8 cellular contexts compared by ENCODE assay signal in the genomic region with DNA sequence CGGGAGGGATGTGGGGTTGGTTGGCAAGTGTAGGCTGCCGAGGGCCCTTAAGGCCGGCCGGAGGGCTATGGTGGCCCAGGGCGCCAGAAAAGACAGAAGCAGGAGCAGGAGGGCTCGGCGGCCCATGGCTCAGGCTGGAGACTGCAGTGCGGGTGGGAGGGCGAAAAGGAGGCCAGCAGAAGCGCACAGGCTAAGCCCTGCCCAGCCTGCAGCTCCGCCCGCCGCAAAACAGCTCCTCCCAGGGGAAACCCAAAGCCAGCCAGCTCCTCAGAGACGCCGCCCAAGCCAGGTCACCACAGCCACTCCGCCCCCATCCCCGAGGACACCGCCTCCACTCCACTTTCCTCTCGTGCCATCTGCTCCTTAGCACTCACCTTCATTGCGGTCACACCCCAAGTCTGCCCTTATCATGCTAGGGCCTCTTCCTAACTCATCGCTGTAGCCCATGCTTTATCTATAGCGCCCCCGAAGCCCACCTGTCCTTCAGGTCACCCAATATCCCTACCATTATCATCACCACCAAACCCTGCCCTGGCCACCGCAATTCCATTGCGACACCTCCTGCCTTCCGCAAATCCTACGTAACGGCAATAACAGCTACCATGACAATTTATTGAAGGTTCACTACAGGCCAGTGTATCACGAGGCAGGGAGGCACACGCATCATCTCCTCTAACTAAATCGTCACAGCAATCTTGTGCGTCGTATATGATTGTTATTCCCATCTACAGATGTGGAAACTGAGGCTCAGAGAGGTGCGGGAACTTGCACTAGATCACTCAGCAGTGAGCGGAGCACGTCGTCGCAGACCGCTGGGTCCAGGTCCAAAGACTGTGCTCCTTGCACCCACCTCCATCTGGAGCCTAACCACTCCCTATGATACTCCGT. TPM values are rescaled to one million over a fixed set of nuclear protein-coding genes. Genes with fewer than 3 reads are reported as not detected.
A peak's percentile ranks its signal among the peaks of the same experiment; 100 is the strongest.
DNase-seq lines count a peak whose midpoint lies in the region; ATAC-seq and TF ChIP-seq lines count a peak whose summit lies in the region.

A gene (minus strand): TSS at position 154 of the 888 bp plus-strand sequence. CDS start 28 bp downstream, at position 126.

- peak within 1 kb of the TSS; percentile 95 for H3K27ac Mint-ChIP-seq in activated CD4-positive, alpha-beta memory T cell treated with anti-CD3 and anti-CD28 coated beads for 36 hours

- DNase-seq in NCI-H774 (lab: John Stamatoyannopoulos, UW), result peak; percentile 95
- DNase-seq in activated CD4-positive, alpha-beta memory T cell treated with anti-CD3 and anti-CD28 coated beads for 36 hours, result peak; percentile 97
- peak; percentile 95 to 99 for DNase-seq in lower leg skin (ENCODE audit: low spot score in 2 of 2)
- DNase-seq in stimulated activated CD4-positive, alpha-beta T cell treated with anti-CD3 and anti-CD28 coated beads, Interleukin-4, amount 100 ng/mL, for 48 hours (ENCODE audit: low read depth in 2 of 2), result peak; percentile 87 to 95

- no peaks in the 10 kb centered on the region for H3K27me3 ChIP-seq in duodenal mucosa (ENCODE audit: control insufficient read depth in 1 of 2, insufficient read depth in 2 of 2, low read length in 2 of 2)

- peaks cover 40% of the 10 kb centered on the region for H3K4me1 Mint-ChIP-seq in activated CD4-positive, alpha-beta memory T cell treated with anti-CD3 and anti-CD28 coated beads for 36 hours (ENCODE audit: low read depth)

- peak in 1 of 2 donors; percentile 1 for TF ChIP-seq POLR2A in lower leg skin (IDR thresholded peaks at IDR 0.05)

- H3K9me3 Mint-ChIP-seq in activated CD4-positive, alpha-beta memory T cell treated with anti-CD3 and anti-CD28 coated beads for 36 hours, result no peaks in the 10 kb centered on the region

- TF ChIP-seq CTCF in C4-2B (conservative IDR thresholded peaks at IDR 0.05), result no peak
- TF ChIP-seq CTCF in lower leg skin (IDR thresholded peaks at IDR 0.05), result no peak

- H3K27ac ChIP-seq in C4-2B (peak within 1 kb of the TSS; percentile 74), duodenal mucosa (ENCODE audit: low read depth, low read length) (peak within 1 kb of the TSS; percentile 79)

- peaks cover 17 to 27% of the 10 kb centered on the region in 2 donors for H3K4me1 ChIP-seq in duodenal mucosa (ENCODE audit: control insufficient read depth in 1 of 2, insufficient read depth in 2 of 2, low read length in 2 of 2)

- CTCF ChIA-PET in activated CD4-positive, alpha-beta memory T cell treated with anti-CD3 and anti-CD28 coated beads for 36 hours (lab: Charles Lee), result interaction anchor here (0.6 to 7.5 kb wide), 9 partner anchors 15 to 392 kb away, joined by 3 to 51 read pairs (median 6); a partner anchor contains a TSS

- no peaks in the 10 kb centered on the region for H3K27me3 Mint-ChIP-seq in activated CD4-positive, alpha-beta memory T cell treated with anti-CD3 and anti-CD28 coated beads for 36 hours

- no peaks in the 10 kb centered on the region for H3K36me3 ChIP-seq in duodenal mucosa (ENCODE audit: control insufficient read depth in 1 of 2, insufficient read depth in 2 of 2, low read length in 2 of 2)

- H3K4me3 Mint-ChIP-seq in activated CD4-positive, alpha-beta memory T cell treated with anti-CD3 and anti-CD28 coated beads for 36 hours, result peak within 1 kb of the TSS; percentile 98

- WGBS in lower leg skin, 2 donors, result 0% methylated on average over 40 of the region's 40 CpGs

- H3K9ac ChIP-seq in duodenal mucosa (ENCODE audit: low read depth in 1 of 2, low read length in 2 of 2), result peak within 1 kb of the TSS; percentile 94 to 98

- intact Hi-C loops in activated CD4-positive, alpha-beta memory T cell treated with anti-CD3 and anti-CD28 coated beads for 36 hours (cut with micrococcal nuclease), result loop anchor here (1.0 to 5.0 kb wide), 10 partner anchors 20 to 386 kb away; a partner anchor contains a TSS
- intact Hi-C loops in lower leg skin (cut with DNase I; ENCODE audit: low total_unique reads), result loop anchor here (10.0 kb wide), 1 partner anchor 294 kb away; a partner anchor contains a TSS

- no peaks in the 10 kb centered on the region for H3K9me3 ChIP-seq in duodenal mucosa (ENCODE audit: control insufficient read depth in 1 of 2, low read length in 2 of 2)

- peak; percentile 70 for ATAC-seq in GM19372 (IDR thresholded peaks at IDR 0.05; ENCODE audit: low read depth, unreplicated experiment)
- peak; percentile 72 for ATAC-seq in HG03558 (IDR thresholded peaks at IDR 0.05; ENCODE audit: extremely low read depth, unreplicated experiment)

- H3K4me3 ChIP-seq in duodenal mucosa (ENCODE audit: low read depth in 1 of 2, low read length in 2 of 2) (peak within 1 kb of the TSS; percentile 84 to 93), lower leg skin (ENCODE audit: low read depth, poor library complexity, severe bottlenecking) (peak within 1 kb of the TSS; percentile 69)

- no peaks in the 10 kb centered on the region for H3K36me3 Mint-ChIP-seq in activated CD4-positive, alpha-beta memory T cell treated with anti-CD3 and anti-CD28 coated beads for 36 hours

- POLR2A ChIA-PET in activated CD4-positive, alpha-beta memory T cell treated with anti-CD3 and anti-CD28 coated beads for 36 hours (lab: Charles Lee), result interaction anchor here (0.6 to 4.3 kb wide), 15 partner anchors 27 to 386 kb away, joined by 3 to 67 read pairs (median 5); a partner anchor contains a TSS

RNA-seq across cellular contexts. Expression of the gene that starts here (rescaled TPM):
- 10 to 100 TPM; 26.7 to 27.0 TPM for total RNA-seq in activated CD4-positive, alpha-beta memory T cell treated with anti-CD3 and anti-CD28 coated beads for 36 hours
- total RNA-seq in lower leg skin, result 10 to 100 TPM; 31.5 to 56.8 (median 53.8) TPM

Comparison
In these comparisons a context has a peak if more than half of its experiments do, and no peak if none do; other contexts are left out.
1. Peak in every context shown above with its lines: DNase-seq, ATAC-seq, H3K4me3 ChIP-seq and H3K27ac ChIP-seq.